In the genomic region with DNA sequence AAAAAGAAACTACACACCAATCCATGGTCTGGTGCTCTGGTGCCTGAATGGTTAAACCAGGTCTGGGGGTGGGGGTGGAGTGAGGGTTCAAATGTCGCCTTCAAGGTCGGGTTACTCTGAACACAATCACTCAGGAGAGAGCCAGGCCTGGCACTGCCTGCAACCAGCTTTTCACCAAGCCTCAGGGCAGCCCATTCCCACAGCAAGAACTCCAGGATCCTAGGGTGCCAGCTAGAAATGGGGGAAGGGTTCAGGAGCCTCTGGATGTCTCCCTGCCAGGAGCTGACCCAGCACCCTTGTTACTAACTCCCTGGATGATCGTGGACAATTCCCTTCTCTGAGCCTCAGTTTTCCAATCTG, we compare ENCODE assay signal across 10 cellular contexts. TPM values are rescaled to one million over a fixed set of nuclear protein-coding genes. Genes with fewer than 3 reads are reported as not detected.
DNase-seq lines count a peak whose midpoint lies in the region; ATAC-seq, FAIRE-seq and TF ChIP-seq lines count a peak whose summit lies in the region.
"Had no signal": no experiment of that assay in that cellular context is flagged by ENCODE, and none has a peak within 500 bp of the region (broad histone marks: within the 10 kb centered on the region; RNA-seq: fewer than 3 reads in every experiment).

No MANE protein-coding gene starts in this region.

- H2BK15ac ChIP-seq in H9 (ENCODE audit: low read depth, low read length): no peak overlapping the region

- H3K36me3 ChIP-seq in body of pancreas (replicated peaks in 1 of 2; ENCODE audit: insufficient read depth in 1 of 2, low read depth in 2 of 2) (no peaks in the 10 kb centered on the region), keratinocyte (ENCODE audit: control insufficient read depth in 2 of 2, extremely low read depth in 1 of 2, insufficient read depth in 2 of 2, low read length in 2 of 2) (peaks cover 13 to 42% of the 10 kb centered on the region in 2 experiments), skeletal muscle satellite cell (ENCODE audit: insufficient read depth, low read length) (peaks cover 67% of the 10 kb centered on the region)

- no peak for TF ChIP-seq POLR2A in body of pancreas (IDR thresholded peaks at IDR 0.05)

- H4K20me1 ChIP-seq in H9 (ENCODE audit: control insufficient read depth, insufficient read depth, insufficient read length): peaks cover 2% of the 10 kb centered on the region
- peaks cover 2% of the 10 kb centered on the region for H4K20me1 ChIP-seq in keratinocyte (ENCODE audit: control insufficient read depth, extremely low read depth, insufficient read depth, low read length)

- dilution Hi-C loops in keratinocyte (cut with MboI; ENCODE audit: extremely low pct_ligation_motif_present, low sequenced_read_pairs): no loop called here

- H3K9me3 ChIP-seq in H9 (ENCODE audit: control insufficient read depth, low read depth, low read length) (no peaks in the 10 kb centered on the region), body of pancreas (no peaks in the 10 kb centered on the region), keratinocyte (ENCODE audit: control insufficient read depth, low read depth, low read length) (no peaks in the 10 kb centered on the region), skeletal muscle satellite cell (replicated peaks; ENCODE audit: low read length) (no peaks in the 10 kb centered on the region)

- H3K4ac ChIP-seq in H9 (ENCODE audit: low read depth, low read length): no peak overlapping the region

- H2BK12ac ChIP-seq in H9 (ENCODE audit: insufficient read length, low read depth, low read length): no peak overlapping the region

- no peaks in the 10 kb centered on the region for H3K27me3 ChIP-seq in H9 (ENCODE audit: insufficient read depth, low read length)
- no peaks in the 10 kb centered on the region for H3K27me3 ChIP-seq in body of pancreas
- H3K27me3 ChIP-seq in keratinocyte (ENCODE audit: control insufficient read depth, extremely low read depth, insufficient read depth, low read length): no peaks in the 10 kb centered on the region
- no peaks in the 10 kb centered on the region for H3K27me3 ChIP-seq in skeletal muscle satellite cell (ENCODE audit: control insufficient read depth, insufficient read depth, low read length)

- no peaks in the 10 kb centered on the region for H3K79me1 ChIP-seq in H9 (ENCODE audit: insufficient read depth, low read depth, low read length, poor library complexity, severe bottlenecking)

- peaks cover 3% of the 10 kb centered on the region for H3K23me2 ChIP-seq in H9 (ENCODE audit: insufficient read length, low read depth, low read length, poor library complexity, severe bottlenecking)

- H2AFZ ChIP-seq in H9 (ENCODE audit: low read length): no peak overlapping the region
- H2AFZ ChIP-seq in keratinocyte (ENCODE audit: control insufficient read depth, low read length): no peak overlapping the region

- H3K9ac ChIP-seq in H9 (ENCODE audit: extremely low read depth, insufficient read length, low read length) (peak overlapping the region; percentile 30), keratinocyte (ENCODE audit: control insufficient read depth, extremely low read depth, insufficient read depth, low read length) (peak overlapping the region; percentile 99), skeletal muscle satellite cell (ENCODE audit: low read depth, low read length) (peak overlapping the region; percentile 78)

- peak overlapping the region; percentile 96 to 99 (median 98) for H3K27ac Mint-ChIP-seq in H9

- intact Hi-C loops in body of pancreas (cut with DNase I): no loop called here
- intact Hi-C loops in posterior vena cava (cut with DNase I): no loop called here

- peak overlapping the region; percentile 86; the same call in 1 of the 2 replicates for H3K14ac ChIP-seq in H9 (ENCODE audit: insufficient read depth, low read length)

- H3K4me3 ChIP-seq in body of pancreas (no peak overlapping the region), keratinocyte (ENCODE audit: control insufficient read depth in 2 of 3, extremely low read depth in 1 of 3, insufficient read depth in 2 of 3, low read depth in 1 of 3, low read length in 3 of 3) (peak overlapping the region in 2 of 3 experiments; percentile 5 to 15), skeletal muscle satellite cell (ENCODE audit: low read length) (peak overlapping the region; percentile 92)

- H3K4me1 Mint-ChIP-seq in H9: peaks cover 97 to 100% of the 10 kb centered on the region in 2 experiments

- no peak overlapping the region for H4K91ac ChIP-seq in H9 (ENCODE audit: insufficient read length, low read depth, low read length)

- H3K36me3 Mint-ChIP-seq in H9 (ENCODE audit: insufficient read depth in 1 of 3, low read depth in 3 of 3): peaks cover 3 to 12% (median 5%) of the 10 kb centered on the region in 3 experiments; a peak in 4 of 7 replicates

- H2AK5ac ChIP-seq in H9 (ENCODE audit: insufficient read length, low read length): no peak overlapping the region

- no peak for FAIRE-seq in keratinocyte (lab: Jason Lieb, UNC)
- FAIRE-seq: endometrium had no signal

- no peak for ATAC-seq in body of pancreas
- ATAC-seq in HG02798 (IDR thresholded peaks at IDR 0.05; ENCODE audit: poor library complexity, unreplicated experiment): no peak

- H3K4me1 ChIP-seq in H9 (ENCODE audit: insufficient read depth, low read length) (peaks cover 43% of the 10 kb centered on the region), body of pancreas (peaks cover 99% of the 10 kb centered on the region), keratinocyte (ENCODE audit: control insufficient read depth, extremely low read depth, insufficient read depth, low read length) (peaks cover 99% of the 10 kb centered on the region), skeletal muscle satellite cell (ENCODE audit: control insufficient read depth, insufficient read depth, low read length) (peaks cover 94% of the 10 kb centered on the region)

- no CpG with 5 or more reads among the region's 3 CpGs for WGBS in H9 (ENCODE audit: extremely low coverage, insufficient read length, low lambda C conversion rate)
- 9 to 23% methylated on average over 2 to 3 of the region's 3 CpGs for WGBS in body of pancreas, 2 donors

- H3K79me2 ChIP-seq in H9 (ENCODE audit: insufficient read depth, low read length): peaks cover 5% of the 10 kb centered on the region; the same call in 1 of the 2 replicates
- peaks cover 86% of the 10 kb centered on the region for H3K79me2 ChIP-seq in keratinocyte (ENCODE audit: control insufficient read depth, insufficient read depth, low read length)

- peak overlapping the region; percentile 4 for H2BK5ac ChIP-seq in H9 (ENCODE audit: insufficient read length, low read length)

- H3T11ph ChIP-seq in H9 (ENCODE audit: low read length): no peak overlapping the region

- H2BK20ac ChIP-seq in H9 (ENCODE audit: low read depth, low read length, poor library complexity, severe bottlenecking): no peak overlapping the region

- H4K8ac ChIP-seq in H9 (replicated peaks; ENCODE audit: insufficient read length, low read depth, low read length): no peak overlapping the region

- H3K27me3 Mint-ChIP-seq in H9 (ENCODE audit: low read depth): no peaks in the 10 kb centered on the region; the same call in 1 of the 2 replicates

- peak overlapping the region; percentile 53 for H3K4me2 ChIP-seq in H9 (ENCODE audit: insufficient read depth, insufficient read length, low read length)
- peak overlapping the region; percentile 77 for H3K4me2 ChIP-seq in keratinocyte (ENCODE audit: control insufficient read depth, extremely low read depth, insufficient read depth, low read depth, low read length)
- H3K4me2 ChIP-seq in skeletal muscle satellite cell (ENCODE audit: low read length): peak overlapping the region; percentile 84

- TF ChIP-seq CTCF in H9 (conservative IDR thresholded peaks at IDR 0.05) (no peak), body of pancreas (IDR thresholded peaks at IDR 0.05) (no peak), keratinocyte (optimal IDR thresholded peaks at IDR 0.05 in 1 of 3, IDR thresholded peaks at IDR 0.05 in 1 of 3, conservative IDR thresholded peaks at IDR 0.05 in 1 of 3; ENCODE audit: extremely low read depth in 1 of 3, insufficient read depth in 2 of 3, low read length in 3 of 3) (no peak)

- no peak overlapping the region for H3K18ac ChIP-seq in H9 (ENCODE audit: insufficient read length, low read depth, low read length)

- peak overlapping the region; percentile 65 to 76 for H3K4me3 Mint-ChIP-seq in H9

- peaks cover 4% of the 10 kb centered on the region for H3K9me1 ChIP-seq in keratinocyte (ENCODE audit: control insufficient read depth, extremely low read depth, insufficient read depth, low read length)

- no peak overlapping the region for H3K56ac ChIP-seq in H9 (ENCODE audit: insufficient read length, low read depth, low read length)

- H3K9me3 Mint-ChIP-seq in H9: no peaks in the 10 kb centered on the region

- H2BK120ac ChIP-seq in H9 (ENCODE audit: low read depth, low read length, poor library complexity, severe bottlenecking): no peak overlapping the region

- H3K27ac ChIP-seq in H9 (ENCODE audit: insufficient read length, low read depth, low read length): peak overlapping the region; percentile 73
- peak overlapping the region; percentile 91 to 99 (median 98) for H3K27ac ChIP-seq in body of pancreas
- H3K27ac ChIP-seq in keratinocyte (ENCODE audit: control insufficient read depth, insufficient read depth, low read length): peak overlapping the region; percentile 98

- H4K5ac ChIP-seq in H9 (ENCODE audit: insufficient read length, low read depth, low read length): no peak overlapping the region

- H3K23ac ChIP-seq in H9 (ENCODE audit: insufficient read length, low read depth, low read length): no peak overlapping the region

- DNase-seq in H9: no peak
- peak; percentile 67 to 78 (median 74) for DNase-seq in body of pancreas
- DNase-seq in keratinocyte (ENCODE audit: low read depth, low spot score): no peak
- no peak for DNase-seq in NCI-H1105 (lab: John Stamatoyannopoulos, UW)
- no peak for DNase-seq in NCI-H82 (lab: John Stamatoyannopoulos, UW)
- DNase-seq in posterior vena cava (ENCODE audit: low spot score): no peak
- DNase-seq: activated CD8-positive, alpha-beta memory T cell treated with anti-CD3 and anti-CD28 coated beads, Interleukin-2, amount 50 U/mL, for 4 hours had no signal

RNA-seq across cellular contexts. Expression of gene SDC4, which starts 6.7 kb away (rescaled TPM):
- 50.7 and 54.3 TPM in 2 replicates for total RNA-seq in H9 (2021)
- total RNA-seq in body of pancreas: 10 to 100 TPM; 62.0 to 97.6 TPM
- polyA plus RNA-seq in keratinocyte: 114 to 206 TPM (median 140 TPM) in 3 replicates
- polyA plus RNA-seq in keratinocyte (2011; ENCODE audit: low read depth): 28.2 TPM
- polyA plus RNA-seq in keratinocyte (2011; cell fraction: cytosol; rRNA removed): 68.5 and 78.5 TPM in 2 replicates
- polyA plus RNA-seq in keratinocyte (2011; cell fraction: nucleus; rRNA removed): 189 and 212 TPM in 2 replicates
- 187 and 229 TPM in 2 replicates for polyA plus RNA-seq in keratinocyte (2012; ENCODE audit: low replicate concordance)
- 183 to 252 TPM (median 197 TPM) in 3 replicates for polyA minus RNA-seq in keratinocyte
- polyA minus RNA-seq in keratinocyte (2011; cell fraction: cytosol; rRNA and poly(A)+ RNA removed): 145 TPM
- 171 and 233 TPM in 2 replicates for polyA minus RNA-seq in keratinocyte (2011; cell fraction: nucleus; rRNA and poly(A)+ RNA removed)
- 72.8 and 93.0 TPM in 2 replicates for total RNA-seq in skeletal muscle satellite cell (2012; rRNA removed)
- total RNA-seq in posterior vena cava: 100 to 1,000 TPM in 1 of 2 donors, 10 to 100 TPM in 1; 85.7 to 104 TPM

RNA-seq across cellular contexts. Expression of gene SYS1, which starts 21.4 kb away (rescaled TPM):
- 18.6 and 21.0 TPM in 2 replicates for total RNA-seq in H9 (2021)
- 10 to 100 TPM; 14.2 to 15.3 TPM for total RNA-seq in body of pancreas
- polyA plus RNA-seq in keratinocyte: 16.8 to 29.8 TPM (median 22.0 TPM) in 3 replicates
- polyA plus RNA-seq in keratinocyte (2011; ENCODE audit: low read depth): 2.4 TPM
- polyA plus RNA-seq in keratinocyte (2011; cell fraction: cytosol; rRNA removed): 18.0 and 21.4 TPM in 2 replicates
- 17.8 and 20.3 TPM in 2 replicates for polyA plus RNA-seq in keratinocyte (2011; cell fraction: nucleus; rRNA removed)
- 13.0 and 16.6 TPM in 2 replicates for polyA plus RNA-seq in keratinocyte (2012; ENCODE audit: low replicate concordance)
- polyA minus RNA-seq in keratinocyte: 41.4 to 75.8 TPM (median 52.7 TPM) in 3 replicates
- 55.8 TPM for polyA minus RNA-seq in keratinocyte (2011; cell fraction: cytosol; rRNA and poly(A)+ RNA removed)
- polyA minus RNA-seq in keratinocyte (2011; cell fraction: nucleus; rRNA and poly(A)+ RNA removed): 14.1 and 18.9 TPM in 2 replicates
- 18.6 and 18.8 TPM in 2 replicates for total RNA-seq in skeletal muscle satellite cell (2012; rRNA removed)
- 10 to 100 TPM; 21.8 to 22.6 TPM for total RNA-seq in posterior vena cava

RNA-seq across cellular contexts. Expression of gene MATN4, which starts 33.5 kb away (rescaled TPM):
- 0.11 TPM in 1 of 2 replicates, not detected in the other for total RNA-seq in H9 (2021)
- total RNA-seq in body of pancreas: 1 to 10 TPM; 4.9 to 5.3 TPM
- polyA plus RNA-seq in keratinocyte: 0.08 TPM in 1 of 3 replicates, not detected in the others
- 0.12 TPM for polyA plus RNA-seq in keratinocyte (2011; ENCODE audit: low read depth)
- not detected in 2 replicates for polyA plus RNA-seq in keratinocyte (2011; cell fraction: cytosol; rRNA removed)
- 0.05 and 0.16 TPM in 2 replicates for polyA plus RNA-seq in keratinocyte (2011; cell fraction: nucleus; rRNA removed)
- polyA plus RNA-seq in keratinocyte (2012; ENCODE audit: low replicate concordance): 0.17 TPM in 1 of 2 replicates, not detected in the other
- polyA minus RNA-seq in keratinocyte: not detected in 3 replicates
- polyA minus RNA-seq in keratinocyte (2011; cell fraction: cytosol; rRNA and poly(A)+ RNA removed): not detected
- not detected in 2 replicates for polyA minus RNA-seq in keratinocyte (2011; cell fraction: nucleus; rRNA and poly(A)+ RNA removed)
- total RNA-seq in skeletal muscle satellite cell (2012; rRNA removed): not detected in 2 replicates
- total RNA-seq in posterior vena cava: under 1 TPM; 0.29 to 0.56 TPM

RNA-seq across cellular contexts. Expression of gene RBPJL, which starts 34.9 kb away (rescaled TPM):
- 0.28 TPM in 1 of 2 replicates, not detected in the other for total RNA-seq in H9 (2021)
- 100 to 1,000 TPM; 306 to 837 TPM for total RNA-seq in body of pancreas
- not detected in 3 replicates for polyA plus RNA-seq in keratinocyte
- polyA plus RNA-seq in keratinocyte (2011; ENCODE audit: low read depth): not detected
- not detected in 2 replicates for polyA plus RNA-seq in keratinocyte (2011; cell fraction: cytosol; rRNA removed)
- not detected in 2 replicates for polyA plus RNA-seq in keratinocyte (2011; cell fraction: nucleus; rRNA removed)
- not detected in 2 replicates for polyA plus RNA-seq in keratinocyte (2012; ENCODE audit: low replicate concordance)
- polyA minus RNA-seq in keratinocyte: not detected in 3 replicates
- not detected for polyA minus RNA-seq in keratinocyte (2011; cell fraction: cytosol; rRNA and poly(A)+ RNA removed)
- not detected in 2 replicates for polyA minus RNA-seq in keratinocyte (2011; cell fraction: nucleus; rRNA and poly(A)+ RNA removed)
- not detected in 2 replicates for total RNA-seq in skeletal muscle satellite cell (2012; rRNA removed)
- total RNA-seq in posterior vena cava: not detected

RNA-seq across cellular contexts. Expression of gene TP53TG5, which starts 36.6 kb away (rescaled TPM):
- total RNA-seq in H9 (2021) (0.59 TPM in 1 of 2 replicates, not detected in the other), body of pancreas (not detected), posterior vena cava (1 to 10 TPM; 1.4 to 2.0 TPM)
- not detected in 3 replicates for polyA plus RNA-seq in keratinocyte
- polyA plus RNA-seq in keratinocyte (2011; ENCODE audit: low read depth): not detected
- not detected in 2 replicates for polyA plus RNA-seq in keratinocyte (2011; cell fraction: cytosol; rRNA removed)
- polyA plus RNA-seq in keratinocyte (2011; cell fraction: nucleus; rRNA removed): 0.22 TPM in 1 of 2 replicates, not detected in the other
- polyA plus RNA-seq in keratinocyte (2012; ENCODE audit: low replicate concordance): 0.34 and 0.44 TPM in 2 replicates
- polyA minus RNA-seq in keratinocyte: not detected in 3 replicates
- polyA minus RNA-seq in keratinocyte (2011; cell fraction: cytosol; rRNA and poly(A)+ RNA removed): not detected
- not detected in 2 replicates for polyA minus RNA-seq in keratinocyte (2011; cell fraction: nucleus; rRNA and poly(A)+ RNA removed)
- not detected in 2 replicates for total RNA-seq in skeletal muscle satellite cell (2012; rRNA removed)

Comparison
In these comparisons a context has a peak if more than half of its experiments do, and no peak if none do; other contexts are left out.
1. DNase-seq: peak in body of pancreas (4 of 4); none in H9 (single experiment), keratinocyte (single experiment), NCI-H1105 (single experiment), NCI-H82 (single experiment) and posterior vena cava (single experiment).
2. H3K9ac ChIP-seq: peak in every context shown above with its lines; median percentile 99 in keratinocyte; 78 in skeletal muscle satellite cell; 30 in H9.
3. H3K4me3 ChIP-seq: peak in keratinocyte (2 of 3) and skeletal muscle satellite cell (single experiment); none in body of pancreas (0 of 2).
4. Peak in every context shown above with its lines, with median percentiles within 50 percentile points of each other: H3K27ac ChIP-seq and H3K4me2 ChIP-seq.